ENCODE assay signal across 8 cellular contexts in the genomic region with DNA sequence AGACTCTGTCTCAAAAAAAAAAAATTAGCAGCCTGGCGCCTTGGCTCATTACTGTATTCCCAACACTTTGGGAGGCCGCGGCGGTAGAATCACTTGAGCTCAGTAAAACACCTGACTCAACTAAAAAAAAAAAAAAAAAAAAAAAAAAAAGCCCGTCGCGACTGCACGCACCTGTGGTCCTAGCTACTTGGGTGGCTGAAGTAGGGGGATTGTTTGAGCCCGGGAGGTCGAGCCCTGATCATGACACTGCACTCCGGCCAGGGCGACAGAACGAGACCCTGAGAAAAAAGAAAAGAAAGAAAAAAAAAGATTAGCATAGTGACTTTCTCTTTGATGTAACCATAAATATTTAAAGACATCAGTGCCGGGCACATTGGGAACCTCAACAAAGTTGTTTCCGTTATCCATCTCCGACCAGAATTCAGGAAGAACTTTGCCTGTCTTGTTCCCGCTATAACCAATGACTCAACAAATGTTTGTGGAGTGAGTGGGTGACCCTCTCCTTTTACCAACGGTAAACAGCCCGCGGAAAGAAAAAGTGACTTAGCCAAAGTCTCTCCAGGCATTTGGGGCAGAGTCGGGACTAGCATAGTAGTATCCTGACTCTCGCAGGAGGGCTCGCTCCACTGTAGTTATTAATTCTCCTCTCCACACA. TPM values are rescaled to one million over a fixed set of nuclear protein-coding genes. Genes with fewer than 3 reads are reported as not detected.
DNase-seq lines count a peak whose midpoint lies in the region; ATAC-seq and TF ChIP-seq lines count a peak whose summit lies in the region.

No MANE protein-coding gene starts in this region.

- peaks cover 39% of the 10 kb centered on the region for H4K20me1 ChIP-seq in BLaER1

- 0 to 5% methylated on average over 5 to 8 of the region's 23 CpGs for WGBS in mesodermal cell (ENCODE audit: insufficient coverage in 2 of 2), 2 experiments
- WGBS in upper lobe of left lung, 2 donors, result 1% methylated on average over 23 of the region's 23 CpGs

- H3K4me1 ChIP-seq in BLaER1, result peaks cover 47% of the 10 kb centered on the region
- H3K4me1 ChIP-seq in mesodermal cell (ENCODE audit: control insufficient read depth, insufficient read depth, low read length, poor library complexity, severe bottlenecking), result peaks cover 14% of the 10 kb centered on the region
- peaks cover 22 to 42% (median 30%) of the 10 kb centered on the region in 4 donors for H3K4me1 ChIP-seq in upper lobe of left lung

- peak; percentile 67 for ATAC-seq in GM19324 (IDR thresholded peaks at IDR 0.05; ENCODE audit: low FRiP score, unreplicated experiment)
- peak; percentile 50 for ATAC-seq in HG03196 (IDR thresholded peaks at IDR 0.05; ENCODE audit: unreplicated experiment)
- peak; percentile 73 to 87 for ATAC-seq in upper lobe of left lung (ENCODE audit: low FRiP score in 2 of 2)

- peaks cover 42% of the 10 kb centered on the region for H3K36me3 ChIP-seq in BLaER1
- peaks cover 28% of the 10 kb centered on the region for H3K36me3 ChIP-seq in mesodermal cell (ENCODE audit: control insufficient read depth, insufficient read depth, low read length)
- peaks cover 0 to 19% (median 9%) of the 10 kb centered on the region in 4 donors for H3K36me3 ChIP-seq in upper lobe of left lung

- H3K9me3 ChIP-seq in BLaER1 (no peaks in the 10 kb centered on the region), mesodermal cell (ENCODE audit: control insufficient read depth, low read length) (no peaks in the 10 kb centered on the region), upper lobe of left lung (no peaks in the 10 kb centered on the region)

- no peak for TF ChIP-seq CTCF in upper lobe of left lung (IDR thresholded peaks at IDR 0.05)

- no peaks in the 10 kb centered on the region for H3K27me3 ChIP-seq in BLaER1
- H3K27me3 ChIP-seq in upper lobe of left lung, result no peaks in the 10 kb centered on the region

- peak; percentile 14 for DNase-seq in T-helper 22 cell (ENCODE audit: low read depth)
- peak; percentile 9 for DNase-seq in effector CD4-positive, alpha-beta T cell
- peak in 1 of 2 donors; percentile 35 for DNase-seq in upper lobe of left lung
- DNase-seq in activated gamma-delta T cell treated with Interleukin-2 at 50 U/mL for 16 hours, result no peak

- peak overlapping the region; percentile 86 for H3K4me3 ChIP-seq in BLaER1
- H3K4me3 ChIP-seq in mesodermal cell (ENCODE audit: extremely low read depth, insufficient read depth, low read length, poor library complexity, severe bottlenecking), result peak overlapping the region; percentile 87
- H3K4me3 ChIP-seq in upper lobe of left lung, result peak overlapping the region; percentile 47 to 99 (median 95)

- no peak for TF ChIP-seq EP300 in upper lobe of left lung (IDR thresholded peaks at IDR 0.05)

- TF ChIP-seq POLR2A in upper lobe of left lung (IDR thresholded peaks at IDR 0.05), result no peak

- H3K9ac ChIP-seq in BLaER1, result peak overlapping the region; percentile 93

- peak overlapping the region; percentile 90 for H3K27ac ChIP-seq in BLaER1
- peak overlapping the region; percentile 90 for H3K27ac ChIP-seq in mesodermal cell (ENCODE audit: low read depth, low read length, severe bottlenecking)
- peak overlapping the region; percentile 87 to 94 (median 90) for H3K27ac ChIP-seq in upper lobe of left lung

- peak overlapping the region; percentile 91 for H3K4me2 ChIP-seq in BLaER1

RNA-seq across cellular contexts. Expression of a gene that starts 0.6 kb away (rescaled TPM):
- polyA plus RNA-seq in mesodermal cell (2013, experiment 1 of 2), result 54.4 TPM
- polyA plus RNA-seq in mesodermal cell (2013, experiment 2 of 2), result 51.5 TPM
- total RNA-seq in upper lobe of left lung, result 10 to 100 TPM; 14.7 to 56.2 (median 19.0) TPM

RNA-seq across cellular contexts. Expression of a gene that starts 36.9 kb away (rescaled TPM):
- polyA plus RNA-seq in mesodermal cell (2013, experiment 1 of 2), result 34.0 TPM
- polyA plus RNA-seq in mesodermal cell (2013, experiment 2 of 2), result 34.4 TPM
- 100 to 1,000 TPM in 1 of 6 donors, 10 to 100 TPM in 5; 70.0 to 116 (median 94.3) TPM for total RNA-seq in upper lobe of left lung
